In genomic region chr14:105331575-105332351, GRCh38 we compare ENCODE assay signal across 1 cellular context.
TF ChIP-seq lines count a peak whose summit lies in the region.

No MANE protein-coding gene starts in this region.

TF ChIP-seq in WTC11, 78 proteins besides CTCF, POLR2A, EP300 and RAD21 (continued from another document):
- TF ChIP-seq ARID4B (CRISPR knock-in tag; IDR thresholded peaks at IDR 0.05; ENCODE audit: borderline replicate concordance) (no peak), ZNF263 (CRISPR knock-in tag; IDR thresholded peaks at IDR 0.05; ENCODE audit: low read depth) (no peak), ELF4 (CRISPR knock-in tag; IDR thresholded peaks at IDR 0.05; ENCODE audit: low read depth) (no peak), OVOL2 (CRISPR knock-in tag; IDR thresholded peaks at IDR 0.05; ENCODE audit: borderline replicate concordance) (no peak), ZNF671 (CRISPR knock-in tag; IDR thresholded peaks at IDR 0.05) (no peak), E2F1 (CRISPR knock-in tag; IDR thresholded peaks at IDR 0.05) (no peak)
